ENCODE assay signal across 18 cellular contexts in genomic region chr1:5743435-5744095, GRCh38.
"Had no signal": no experiment of that assay in that cellular context is flagged by ENCODE, and none has a peak within 500 bp of the region (broad histone marks: within the 10 kb centered on the region; RNA-seq: fewer than 3 reads in every experiment).

No MANE protein-coding gene starts in this region.

- H3K27me3 ChIP-seq: foreskin keratinocyte, hepatocyte, vagina had no signal

- H3K27ac ChIP-seq: cardiac muscle cell, epithelial cell of prostate, foreskin keratinocyte, hepatocyte, parathyroid adenoma, tibial artery, vagina had no signal

- H3K9me3 ChIP-seq: tibial artery, vagina had no signal

- H3K4me2 ChIP-seq: hepatocyte had no signal

- H3K36me3 ChIP-seq: cardiac muscle cell, tibial artery, vagina had no signal

- H2AFZ ChIP-seq: hepatocyte, parathyroid adenoma had no signal

- H3K4me3 ChIP-seq: cardiac muscle cell, dorsolateral prefrontal cortex, hepatocyte, lung, tibial artery, vagina had no signal

- ATAC-seq: activated CD8-positive, alpha-beta memory T cell treated with anti-CD3 and anti-CD28 coated beads, Interleukin-2, amount 10 ng/mL, durations not matched to agents 7 days and 5 days; foreskin keratinocyte; left colon; WTC11 had no signal

- H3K79me2 ChIP-seq: hepatocyte, parathyroid adenoma had no signal

- DNase-seq: activated CD4-positive, alpha-beta memory T cell treated with anti-CD3 and anti-CD28 coated beads, Interleukin-2, amount 10 ng/mL, durations not matched to agents 7 days and 5 days; activated CD4-positive, alpha-beta T cell treated with anti-CD3 and anti-CD28 coated beads for 4 hours; activated CD8-positive, alpha-beta memory T cell treated with anti-CD3 and anti-CD28 coated beads, Interleukin-2, amount 10 ng/mL, durations not matched to agents 7 days and 5 days; activated gamma-delta T cell; foreskin keratinocyte; midbrain; stimulated activated CD4-positive, alpha-beta T cell treated with anti-CD3 and anti-CD28 coated beads, Interleukin-2, amount 100 ng/mL, for 24 hours; stimulated activated naive CD4-positive, alpha-beta T cell treated with Interleukin-2 at 50 U/mL for 16 hours had no signal

- H3K4me1 ChIP-seq: foreskin keratinocyte, parathyroid adenoma had no signal
